Comparison of ENCODE assay signal across 17 cellular contexts in genomic region chr3:39021465-39022274, GRCh38. TPM values are rescaled to one million over a fixed set of nuclear protein-coding genes. Genes with fewer than 3 reads are reported as not detected.
"Had no signal": no experiment of that assay in that cellular context is flagged by ENCODE, and none has a peak within 500 bp of the region (broad histone marks: within the 10 kb centered on the region; RNA-seq: fewer than 3 reads in every experiment).

No MANE protein-coding gene starts in this region.

- ATAC-seq: effector memory CD8-positive, alpha-beta T cell; gastrocnemius medialis; heart right ventricle; left cardiac atrium; naive thymus-derived CD8-positive, alpha-beta T cell; pancreas had no signal

- FAIRE-seq: pancreas had no signal

- H3K27ac Mint-ChIP-seq: effector memory CD8-positive, alpha-beta T cell; naive thymus-derived CD8-positive, alpha-beta T cell had no signal

- H3K27ac ChIP-seq: epithelial cell of prostate, gastrocnemius medialis, heart right ventricle, pancreas, stomach, testis had no signal

- H3K4me3 ChIP-seq: gastrocnemius medialis, heart right ventricle, lung, pancreas, stomach, testis had no signal

- H3K27me3 ChIP-seq: gastrocnemius medialis, pancreas, stomach, testis had no signal

- H3K9me3 Mint-ChIP-seq: effector memory CD8-positive, alpha-beta T cell; naive thymus-derived CD8-positive, alpha-beta T cell had no signal

- H3K4me3 Mint-ChIP-seq: effector memory CD8-positive, alpha-beta T cell; naive thymus-derived CD8-positive, alpha-beta T cell had no signal

- H3K36me3 ChIP-seq: gastrocnemius medialis, heart right ventricle, pancreas, stomach had no signal

- H3K9me3 ChIP-seq: gastrocnemius medialis, heart right ventricle, pancreas, stomach, testis had no signal

- H3K4me1 ChIP-seq: gastrocnemius medialis, pancreas, stomach, testis had no signal

- DNase-seq: activated CD4-positive, alpha-beta T cell treated with anti-CD3 and anti-CD28 coated beads, Interleukin-2, amount 50 U/mL, for 1 hour; activated naive CD4-positive, alpha-beta T cell treated with Interleukin-2 at 50 U/mL for 16 hours; dermis blood vessel endothelial cell; effector memory CD8-positive, alpha-beta T cell; gastrocnemius medialis; heart right ventricle; left cardiac atrium; naive thymus-derived CD8-positive, alpha-beta T cell; pancreas; retina; stimulated activated CD4-positive, alpha-beta T cell treated with anti-CD3 and anti-CD28 coated beads, Interleukin-12 subunit alpha, Interleukin-12 subunit beta, amount 100 ng/mL, for 4 hours; stimulated activated CD4-positive, alpha-beta T cell treated with anti-CD3 and anti-CD28 coated beads, Interleukin-2, amount 100 ng/mL, for 24 hours; stomach; T-helper 2 cell; testis had no signal

RNA-seq across cellular contexts. Expression of gene SCN11A, which starts 30.1 kb away (rescaled TPM):
- total RNA-seq: left cardiac atrium had no signal
- polyA plus RNA-seq: naive thymus-derived CD8-positive, alpha-beta T cell had no signal
